ENCODE assay signal across 1 cellular context in genomic region chr9:76018244-76018643, GRCh38.
TF ChIP-seq lines count a peak whose summit lies in the region.

No MANE protein-coding gene starts in this region.

TF ChIP-seq in GM23338, 12 proteins besides CTCF, POLR2A, EP300 and RAD21 (continued from another document):
- TF ChIP-seq ZNF462 (CRISPR knock-in tag; IDR thresholded peaks at IDR 0.05) (no peak), POLR2AphosphoS5 (IDR thresholded peaks at IDR 0.05; ENCODE audit: low read depth) (no peak), ZNF114 (CRISPR knock-in tag; IDR thresholded peaks at IDR 0.05) (no peak), CREB1 (CRISPR knock-in tag; IDR thresholded peaks at IDR 0.05; ENCODE audit: low read depth) (no peak), ETS1 (IDR thresholded peaks at IDR 0.05) (no peak), REST (IDR thresholded peaks at IDR 0.05; ENCODE audit: unreplicated experiment) (no peak), EZH2 (IDR thresholded peaks at IDR 0.05; ENCODE audit: low read depth, unreplicated experiment) (no peak), STAT1 (IDR thresholded peaks at IDR 0.05; ENCODE audit: unreplicated experiment) (no peak), JUNB (IDR thresholded peaks at IDR 0.05; ENCODE audit: unreplicated experiment) (no peak)
